In the genomic region with DNA sequence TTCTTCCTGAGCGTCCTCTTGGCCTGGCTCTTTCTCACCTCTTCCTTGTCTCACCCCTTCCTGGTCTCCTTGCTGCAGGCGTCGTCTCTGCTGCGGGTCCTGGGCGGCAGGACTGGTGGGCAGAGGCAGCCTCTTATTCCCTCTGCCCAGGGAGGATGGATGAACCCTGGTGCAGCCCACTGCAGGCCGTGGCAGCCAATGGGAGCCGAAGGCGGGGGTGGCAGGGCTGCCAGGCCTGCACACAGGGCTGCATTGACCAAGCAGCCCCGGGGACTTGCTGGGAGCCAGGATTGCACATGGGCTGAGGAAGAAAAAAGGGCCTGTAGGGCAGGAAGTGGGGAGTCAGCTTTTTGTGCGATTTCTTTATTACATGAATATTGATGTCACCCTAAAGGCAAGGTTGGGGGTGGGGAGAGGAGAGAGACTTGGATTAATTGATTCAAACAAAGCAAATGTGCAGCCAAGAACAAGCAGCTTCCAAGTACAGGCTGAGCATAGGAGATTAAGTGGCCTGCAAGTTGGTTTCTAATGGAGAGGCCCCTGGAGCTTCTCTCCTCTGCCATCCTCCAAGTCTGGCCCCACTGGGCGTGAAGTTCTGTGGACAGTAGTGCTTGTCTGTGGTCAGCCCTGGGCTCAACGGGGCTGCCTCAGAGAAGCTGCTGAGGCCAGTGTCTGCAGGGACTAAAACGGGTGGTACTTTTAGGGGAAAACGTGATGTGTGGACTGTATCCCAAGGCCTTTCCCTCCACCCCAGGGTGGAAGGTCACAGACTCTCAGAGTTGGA, we compare ENCODE assay signal across 1 cellular context.
TF ChIP-seq lines count a peak whose summit lies in the region.

A gene (minus strand): TSS at position 108 of the 784 bp plus-strand sequence. CDS start 2,667 bp downstream, outside the sequence.

TF ChIP-seq in GM12878, 131 proteins besides CTCF, POLR2A, EP300 and RAD21 (continued from another document):
- TF ChIP-seq NR2C1 (IDR thresholded peaks at IDR 0.05) (no peak), RB1 (IDR thresholded peaks at IDR 0.05; ENCODE audit: borderline replicate concordance) (no peak)
